In genomic region chr16:2263026-2263425, GRCh38 we compare ENCODE assay signal across 8 cellular contexts. TPM values are rescaled to one million over a fixed set of nuclear protein-coding genes. Genes with fewer than 3 reads are reported as not detected.
A peak's percentile ranks its signal among the peaks of the same experiment; 100 is the strongest.
DNase-seq lines count a peak whose midpoint lies in the region; ATAC-seq and TF ChIP-seq lines count a peak whose summit lies in the region.
"Not testable (repeated sequence)": the region's sequence is repeated elsewhere in the genome, so short reads cannot be mapped to it uniquely, and the experiment has no call there.
"Had no signal": no experiment of that assay in that cellular context is flagged by ENCODE, and none has a peak within 500 bp of the region (broad histone marks: within the 10 kb centered on the region; RNA-seq: fewer than 3 reads in every experiment).

No MANE protein-coding gene starts in this region.

- ATAC-seq in central memory CD8-positive, alpha-beta T cell (replicated peaks; ENCODE audit: extremely low read depth, poor library complexity, severe bottlenecking); right cardiac atrium: not testable (repeated sequence)

- H3K27ac ChIP-seq in C4-2B = peak overlapping the region; percentile 0; the same call in 1 of the 2 replicates
- not testable (repeated sequence) for H3K27ac ChIP-seq in right cardiac atrium (ENCODE audit: low read length)

- DNase-seq in HFFc6; activated T-cell treated with anti-CD3 and anti-CD28 coated beads, Interleukin-2, amount 50 U/mL, for 24 hours; central memory CD8-positive, alpha-beta T cell (ENCODE audit: low spot score in 2 of 2); nephron progenitor cell: not testable (repeated sequence)
- DNase-seq in right cardiac atrium = peak in 2 of 3 donors; percentile 2 to 37

- WGBS in right cardiac atrium = 84% methylated on average over 14 of the region's 14 CpGs

- H3K9me3 ChIP-seq in right cardiac atrium (ENCODE audit: control insufficient read depth, low read length) = not testable (repeated sequence)

- not testable (repeated sequence) for TF ChIP-seq CTCF in C4-2B (conservative IDR thresholded peaks at IDR 0.05); HFFc6 (IDR thresholded peaks at IDR 0.05); nephron progenitor cell (IDR thresholded peaks at IDR 0.05)

- H3K27me3 Mint-ChIP-seq in HFFc6 (ENCODE audit: insufficient read depth); activated T-cell treated with anti-CD3 and anti-CD28 coated beads, Interleukin-2, amount 50 U/mL, for 24 hours; central memory CD8-positive, alpha-beta T cell; nephron progenitor cell (ENCODE audit: low read depth, poor library complexity); stimulated activated naive CD8-positive, alpha-beta T cell treated with anti-CD3 and anti-CD28 coated beads, Interleukin-15, Interleukin-2, amounts not matched to agents 100 ng/mL and 50 ng/mL, for 24 hours: not testable (repeated sequence)

- not testable (repeated sequence) for H3K9me3 Mint-ChIP-seq in HFFc6; activated T-cell treated with anti-CD3 and anti-CD28 coated beads, Interleukin-2, amount 50 U/mL, for 24 hours; central memory CD8-positive, alpha-beta T cell; nephron progenitor cell; stimulated activated naive CD8-positive, alpha-beta T cell treated with anti-CD3 and anti-CD28 coated beads, Interleukin-15, Interleukin-2, amounts not matched to agents 100 ng/mL and 50 ng/mL, for 24 hours

- H3K4me1 Mint-ChIP-seq in HFFc6 (ENCODE audit: low read depth) (peaks cover 32% of the 10 kb centered on the region), nephron progenitor cell (peaks cover 32% of the 10 kb centered on the region)
- peaks cover 32% of the 10 kb centered on the region for H3K4me1 Mint-ChIP-seq in activated T-cell treated with anti-CD3 and anti-CD28 coated beads, Interleukin-2, amount 50 U/mL, for 24 hours (ENCODE audit: low read depth)
- peaks cover 23% of the 10 kb centered on the region for H3K4me1 Mint-ChIP-seq in central memory CD8-positive, alpha-beta T cell
- peaks cover 28% of the 10 kb centered on the region for H3K4me1 Mint-ChIP-seq in stimulated activated naive CD8-positive, alpha-beta T cell treated with anti-CD3 and anti-CD28 coated beads, Interleukin-15, Interleukin-2, amounts not matched to agents 100 ng/mL and 50 ng/mL, for 24 hours (ENCODE audit: low read depth)

- not testable (repeated sequence) for H3K27me3 ChIP-seq in right cardiac atrium (ENCODE audit: control insufficient read depth, insufficient read depth)

- H3K27ac Mint-ChIP-seq in HFFc6 (peak overlapping the region; percentile 23; the same call in 1 of the 2 replicates), nephron progenitor cell (peak overlapping the region; percentile 29)
- peak overlapping the region; percentile 83 for H3K27ac Mint-ChIP-seq in activated T-cell treated with anti-CD3 and anti-CD28 coated beads, Interleukin-2, amount 50 U/mL, for 24 hours
- peak overlapping the region; percentile 38 for H3K27ac Mint-ChIP-seq in central memory CD8-positive, alpha-beta T cell (ENCODE audit: low read depth)
- H3K27ac Mint-ChIP-seq in stimulated activated naive CD8-positive, alpha-beta T cell treated with anti-CD3 and anti-CD28 coated beads, Interleukin-15, Interleukin-2, amounts not matched to agents 100 ng/mL and 50 ng/mL, for 24 hours = peak overlapping the region; percentile 40

- not testable (repeated sequence) for H3K4me3 ChIP-seq in right cardiac atrium (ENCODE audit: low read length)

- not testable (repeated sequence) for H3K4me1 ChIP-seq in right cardiac atrium (ENCODE audit: control insufficient read depth, insufficient read depth, low read length)

- H3K36me3 Mint-ChIP-seq in HFFc6 (ENCODE audit: low read depth) (peaks cover 41% of the 10 kb centered on the region), nephron progenitor cell (ENCODE audit: low read depth) (peaks cover 66% of the 10 kb centered on the region)
- peaks cover 99% of the 10 kb centered on the region for H3K36me3 Mint-ChIP-seq in activated T-cell treated with anti-CD3 and anti-CD28 coated beads, Interleukin-2, amount 50 U/mL, for 24 hours (ENCODE audit: low read depth)
- H3K36me3 Mint-ChIP-seq in central memory CD8-positive, alpha-beta T cell (ENCODE audit: insufficient read depth) = peaks cover 62% of the 10 kb centered on the region
- peaks cover 74% of the 10 kb centered on the region for H3K36me3 Mint-ChIP-seq in stimulated activated naive CD8-positive, alpha-beta T cell treated with anti-CD3 and anti-CD28 coated beads, Interleukin-15, Interleukin-2, amounts not matched to agents 100 ng/mL and 50 ng/mL, for 24 hours (ENCODE audit: low read depth)

- intact Hi-C loops in right cardiac atrium (cut with DNase I) = not testable (repeated sequence)

- not testable (repeated sequence) for H3K4me3 Mint-ChIP-seq in HFFc6; activated T-cell treated with anti-CD3 and anti-CD28 coated beads, Interleukin-2, amount 50 U/mL, for 24 hours; central memory CD8-positive, alpha-beta T cell; nephron progenitor cell; stimulated activated naive CD8-positive, alpha-beta T cell treated with anti-CD3 and anti-CD28 coated beads, Interleukin-15, Interleukin-2, amounts not matched to agents 100 ng/mL and 50 ng/mL, for 24 hours

RNA-seq across cellular contexts. Expression of gene RNPS1, which starts 4.9 kb away (rescaled TPM):
- 100 to 1,000 TPM; 127 to 163 (median 140) TPM for total RNA-seq in HFFc6 (2021; fragmentation: NEBNext Ultra II Directional; extraction: Animal tissue kit (Norgen Biotek cat#: 25700))
- 100 to 1,000 TPM; 103 to 114 (median 110) TPM for total RNA-seq in right cardiac atrium
- polyA plus RNA-seq in right cardiac atrium = 105 TPM

RNA-seq across cellular contexts. Expression of gene ECI1, which starts 11.6 kb away (rescaled TPM):
- 10 to 100 TPM; 30.3 to 47.8 (median 35.4) TPM for total RNA-seq in HFFc6 (2021; fragmentation: NEBNext Ultra II Directional; extraction: Animal tissue kit (Norgen Biotek cat#: 25700))
- 100 to 1,000 TPM; 110 to 145 (median 121) TPM for total RNA-seq in right cardiac atrium
- polyA plus RNA-seq in right cardiac atrium = 166 TPM

RNA-seq across cellular contexts. Expression of gene DNASE1L2, which starts 26.8 kb away (rescaled TPM):
- total RNA-seq in HFFc6 (2021; fragmentation: NEBNext Ultra II Directional; extraction: Animal tissue kit (Norgen Biotek cat#: 25700)) = 1 to 10 TPM in 4 of 6 experiments, under 1 TPM in 2; 0.82 to 1.5 (median 1.1) TPM
- total RNA-seq in right cardiac atrium = under 1 TPM; 0.17 to 0.43 (median 0.33) TPM
- polyA plus RNA-seq in right cardiac atrium = 0.48 TPM
- polyA plus RNA-seq: CD4-positive, alpha-beta memory T cell had no signal

RNA-seq across cellular contexts. Expression of gene E4F1, which starts 39.6 kb away (rescaled TPM):
- total RNA-seq in HFFc6 (2021; fragmentation: NEBNext Ultra II Directional; extraction: Animal tissue kit (Norgen Biotek cat#: 25700)) = 10 to 100 TPM; 15.8 to 19.8 (median 16.7) TPM
- 10 to 100 TPM; 11.8 to 16.1 (median 14.2) TPM for total RNA-seq in right cardiac atrium
- 13.7 TPM for polyA plus RNA-seq in right cardiac atrium

RNA-seq across cellular contexts. Expression of gene PGP, which starts 48.4 kb away (rescaled TPM):
- 10 to 100 TPM; 12.8 to 17.8 (median 15.1) TPM for total RNA-seq in HFFc6 (2021; fragmentation: NEBNext Ultra II Directional; extraction: Animal tissue kit (Norgen Biotek cat#: 25700))
- 10 to 100 TPM; 20.2 to 24.8 (median 21.5) TPM for total RNA-seq in right cardiac atrium
- polyA plus RNA-seq in right cardiac atrium = 19.3 TPM

Comparison
In these comparisons a context has a peak if more than half of its experiments do, and no peak if none do; other contexts are left out.
1. H3K27ac Mint-ChIP-seq: peak in every context shown above with its lines; median percentile 83 in activated T-cell treated with anti-CD3 and anti-CD28 coated beads, Interleukin-2, amount 50 U/mL, for 24 hours; 40 in stimulated activated naive CD8-positive, alpha-beta T cell treated with anti-CD3 and anti-CD28 coated beads, Interleukin-15, Interleukin-2, amounts not matched to agents 100 ng/mL and 50 ng/mL, for 24 hours; 38 in central memory CD8-positive, alpha-beta T cell; 29 in nephron progenitor cell; 23 in HFFc6.